19 cellular contexts compared by ENCODE assay signal in genomic region chr10:122117475-122117874, GRCh38.
"Had no signal": no experiment of that assay in that cellular context is flagged by ENCODE, and none has a peak within 500 bp of the region (broad histone marks: within the 10 kb centered on the region; RNA-seq: fewer than 3 reads in every experiment).

No MANE protein-coding gene starts in this region.

- H3K27ac Mint-ChIP-seq: activated CD4-positive, alpha-beta memory T cell treated with anti-CD3 and anti-CD28 coated beads, Interleukin-2, amount 10 ng/mL, durations not matched to agents 7 days and 5 days; activated naive CD4-positive, alpha-beta T cell treated with anti-CD3 and anti-CD28 coated beads, Interleukin-2, amount 50 U/mL, for 24 hours; immature natural killer cell; naive thymus-derived CD8-positive, alpha-beta T cell; stimulated activated effector memory CD8-positive, alpha-beta T cell treated with anti-CD3 and anti-CD28 coated beads, Interleukin-12 subunit alpha, Interleukin-12 subunit beta, amount 100 ng/mL, for 72 hours; WTC11 had no signal

- H3K4me3 Mint-ChIP-seq: activated CD4-positive, alpha-beta memory T cell treated with anti-CD3 and anti-CD28 coated beads, Interleukin-2, amount 10 ng/mL, durations not matched to agents 7 days and 5 days; activated naive CD4-positive, alpha-beta T cell treated with anti-CD3 and anti-CD28 coated beads, Interleukin-2, amount 50 U/mL, for 24 hours; immature natural killer cell; naive thymus-derived CD8-positive, alpha-beta T cell; stimulated activated effector memory CD8-positive, alpha-beta T cell treated with anti-CD3 and anti-CD28 coated beads, Interleukin-12 subunit alpha, Interleukin-12 subunit beta, amount 100 ng/mL, for 72 hours; WTC11 had no signal

- H3K4me1 Mint-ChIP-seq: activated naive CD4-positive, alpha-beta T cell treated with anti-CD3 and anti-CD28 coated beads, Interleukin-2, amount 50 U/mL, for 24 hours; immature natural killer cell had no signal

- H3K36me3 Mint-ChIP-seq: activated naive CD4-positive, alpha-beta T cell treated with anti-CD3 and anti-CD28 coated beads, Interleukin-2, amount 50 U/mL, for 24 hours; immature natural killer cell; naive thymus-derived CD8-positive, alpha-beta T cell; stimulated activated effector memory CD8-positive, alpha-beta T cell treated with anti-CD3 and anti-CD28 coated beads, Interleukin-12 subunit alpha, Interleukin-12 subunit beta, amount 100 ng/mL, for 72 hours; WTC11 had no signal

- DNase-seq: activated CD4-positive, alpha-beta memory T cell treated with anti-CD3 and anti-CD28 coated beads, Interleukin-2, amount 10 ng/mL, durations not matched to agents 7 days and 5 days; activated CD4-positive, alpha-beta T cell treated with anti-CD3 and anti-CD28 coated beads for 4 hours; activated effector memory CD4-positive, alpha-beta T cell treated with anti-CD3 and anti-CD28 coated beads, Interleukin-2, amount 50 U/mL, for 16 hours; activated T-cell treated with anti-CD3 and anti-CD28 coated beads, Interleukin-2, amount 50 U/mL, for 48 hours; adrenal gland; central memory CD4-positive, alpha-beta T cell; immature natural killer cell; naive thymus-derived CD8-positive, alpha-beta T cell; stimulated activated CD4-positive, alpha-beta T cell treated with anti-CD3 and anti-CD28 coated beads, Interleukin-12 subunit alpha, Interleukin-12 subunit beta, amount 100 ng/mL, for 4 hours; SW 1271; tibial artery had no signal

- FAIRE-seq: TTC549, urothelium cell line had no signal

- H3K4me3 ChIP-seq: adrenal gland, coronary artery, tibial artery had no signal

- H3K9me3 Mint-ChIP-seq: activated CD4-positive, alpha-beta memory T cell treated with anti-CD3 and anti-CD28 coated beads, Interleukin-2, amount 10 ng/mL, durations not matched to agents 7 days and 5 days; activated naive CD4-positive, alpha-beta T cell treated with anti-CD3 and anti-CD28 coated beads, Interleukin-2, amount 50 U/mL, for 24 hours; immature natural killer cell; naive thymus-derived CD8-positive, alpha-beta T cell; stimulated activated effector memory CD8-positive, alpha-beta T cell treated with anti-CD3 and anti-CD28 coated beads, Interleukin-12 subunit alpha, Interleukin-12 subunit beta, amount 100 ng/mL, for 72 hours; WTC11 had no signal

- H3K27ac ChIP-seq: adrenal gland, coronary artery, tibial artery had no signal

- H3K27me3 ChIP-seq: adrenal gland, tibial artery had no signal

- ATAC-seq: esophagus mucosa; naive thymus-derived CD8-positive, alpha-beta T cell; sciatic nerve; stimulated activated effector memory CD8-positive, alpha-beta T cell treated with anti-CD3 and anti-CD28 coated beads, Interleukin-12 subunit alpha, Interleukin-12 subunit beta, amount 100 ng/mL, for 72 hours; WTC11 had no signal

- H3K9me3 ChIP-seq: adrenal gland, tibial artery had no signal

- H3K36me3 ChIP-seq: adrenal gland, tibial artery had no signal
